Comparison of ENCODE assay signal across 23 cellular contexts in genomic region chr1:243432136-243432535, GRCh38.
DNase-seq lines count a peak whose midpoint lies in the region; ATAC-seq and TF ChIP-seq lines count a peak whose summit lies in the region.
"Had no signal": no experiment of that assay in that cellular context is flagged by ENCODE, and none has a peak within 500 bp of the region (broad histone marks: within the 10 kb centered on the region; RNA-seq: fewer than 3 reads in every experiment).

No MANE protein-coding gene starts in this region.

- H3K9me3 ChIP-seq in SJCRH30 (replicated peaks) = no peaks in the 10 kb centered on the region
- H3K9me3 ChIP-seq in left lung = no peaks in the 10 kb centered on the region
- H3K9me3 ChIP-seq: A549 had no signal

- H3K27ac ChIP-seq in SJCRH30 (peak overlapping the region; percentile 75), left lung (no peak overlapping the region), RWPE1 (no peak overlapping the region)
- H3K27ac ChIP-seq: A549, C4-2B, HL-60, KMS-11, SK-N-MC had no signal

- no peaks in the 10 kb centered on the region for H3K36me3 ChIP-seq in SJCRH30
- peaks cover 0 to 35% of the 10 kb centered on the region in 2 donors for H3K36me3 ChIP-seq in left lung

- H3K4me1 ChIP-seq in SJCRH30 = peaks cover 44% of the 10 kb centered on the region
- H3K4me1 ChIP-seq in left lung = no peaks in the 10 kb centered on the region
- H3K4me1 ChIP-seq: A549 had no signal

- ATAC-seq in left lung = no peak
- ATAC-seq: A549, HCT116 had no signal

- DNase-seq in DMS 273 treated with DMSO at 0.1 percent for 48 hours (lab: John Stamatoyannopoulos, UW) = peak; percentile 83
- DNase-seq in NCI-H2171 treated with DMSO at 0.1 percent for 48 hours (lab: John Stamatoyannopoulos, UW) = peak; percentile 92
- peak; percentile 37 to 75 for DNase-seq in SJCRH30
- peak; percentile 21 for DNase-seq in glutamatergic neuron
- DNase-seq in SHP77 treated with DMSO at 0.1 percent for 48 hours (lab: John Stamatoyannopoulos, UW) = no peak
- DNase-seq in left lung = no peak
- DNase-seq in RWPE1 (ENCODE audit: low spot score) = no peak
- DNase-seq: CD8-positive, alpha-beta memory T cell; MM.1S; NCI-H1417; NCI-H187; NCI-H2081 treated with DMSO at 0.1 percent for 48 hours; NCI-H446 treated with DMSO at 0.1 percent for 48 hours; NK-92 treated with Interleukin-12 subunit alpha and Interleukin-12 subunit beta, amount 100 ng/mL, for 24 hours; PC-3; Right ventricle myocardium superior had no signal

- H3K27me3 ChIP-seq in SJCRH30 (no peaks in the 10 kb centered on the region), left lung (no peaks in the 10 kb centered on the region)

- H3K4me3 ChIP-seq in SJCRH30 (peak overlapping the region; percentile 41), left lung (no peak overlapping the region)
- H3K4me3 ChIP-seq: A549, SK-N-MC had no signal

- POLR2A ChIA-PET in RWPE1 (lab: Yijun Ruan, JAX; ENCODE audit: low non-redundant PET) = no interaction called here

- peaks cover 6% of the 10 kb centered on the region for H3K9me3 Mint-ChIP-seq in glutamatergic neuron (ENCODE audit: unreplicated experiment)
- H3K9me3 Mint-ChIP-seq: CD8-positive, alpha-beta memory T cell had no signal

- peaks cover 5% of the 10 kb centered on the region for H3K36me3 Mint-ChIP-seq in glutamatergic neuron (ENCODE audit: unreplicated experiment)

- H3K27ac Mint-ChIP-seq in glutamatergic neuron (ENCODE audit: unreplicated experiment) = peak overlapping the region; percentile 67
- H3K27ac Mint-ChIP-seq: CD8-positive, alpha-beta memory T cell; IgD-negative memory B cell had no signal

- TF ChIP-seq CTCF in glutamatergic neuron (IDR thresholded peaks at IDR 0.05; ENCODE audit: partially characterized antibody, unreplicated experiment) (no peak), left lung (IDR thresholded peaks at IDR 0.05) (no peak), RWPE1 (conservative IDR thresholded peaks at IDR 0.05; ENCODE audit: low read depth) (no peak)

- CTCF ChIA-PET in RWPE1 (lab: Yijun Ruan, JAX) = interaction anchor here (0.6 kb wide), 2 partner anchors 200 to 1601 kb away, joined by 3 to 6 read pairs; no protein-coding TSS in a partner anchor

- intact Hi-C loops in left lung (cut with DNase I) = no loop called here

- H3K4me1 Mint-ChIP-seq in glutamatergic neuron (ENCODE audit: low read depth, unreplicated experiment) = peaks cover 32% of the 10 kb centered on the region
- H3K4me1 Mint-ChIP-seq: CD8-positive, alpha-beta memory T cell had no signal

- H3K4me3 Mint-ChIP-seq in glutamatergic neuron (ENCODE audit: unreplicated experiment) = peak overlapping the region; percentile 22
- H3K4me3 Mint-ChIP-seq: CD8-positive, alpha-beta memory T cell; IgD-negative memory B cell had no signal

- H3K27me3 Mint-ChIP-seq in glutamatergic neuron (ENCODE audit: unreplicated experiment) = no peaks in the 10 kb centered on the region
- H3K27me3 Mint-ChIP-seq: CD8-positive, alpha-beta memory T cell; IgD-negative memory B cell had no signal

Comparison
In these comparisons a context has a peak if more than half of its experiments do, and no peak if none do; other contexts are left out.
1. DNase-seq: peak in DMS 273 treated with DMSO at 0.1 percent for 48 hours (single experiment), NCI-H2171 treated with DMSO at 0.1 percent for 48 hours (single experiment), SJCRH30 (2 of 2) and glutamatergic neuron (single experiment); none in SHP77 treated with DMSO at 0.1 percent for 48 hours (single experiment), left lung (0 of 2) and RWPE1 (single experiment).